In the genomic region with DNA sequence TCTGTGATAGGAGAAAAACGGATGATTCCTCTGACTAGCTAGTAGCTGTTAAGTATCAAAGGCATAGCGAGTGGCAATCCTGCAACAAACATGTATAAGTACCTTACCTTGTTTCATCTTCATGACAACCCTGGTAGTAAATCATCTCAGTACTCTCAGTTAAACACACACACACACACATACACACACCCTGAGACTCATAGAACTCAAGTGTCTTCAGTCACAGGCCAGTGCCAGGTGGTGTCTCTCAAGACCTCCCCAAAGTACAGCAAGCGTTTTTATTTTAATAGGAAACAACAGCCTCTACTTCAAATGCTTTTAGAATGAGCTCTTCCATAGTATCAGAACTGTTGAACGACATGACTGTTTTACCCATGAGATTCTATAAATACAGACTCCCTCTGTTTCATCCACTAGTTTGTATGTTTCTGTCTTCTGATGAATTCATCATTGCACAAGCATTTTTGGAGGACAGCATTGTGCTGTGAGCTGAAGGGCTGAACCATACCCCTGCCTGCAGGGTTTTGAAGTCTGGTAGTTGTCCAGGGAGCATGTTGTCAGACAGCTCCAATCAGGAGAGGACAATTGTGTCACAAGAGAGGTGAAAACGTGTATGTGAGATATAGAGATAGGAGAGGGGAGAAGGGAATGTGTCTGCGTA, we compare ENCODE assay signal across 14 cellular contexts.
DNase-seq lines count a peak whose midpoint lies in the region; ATAC-seq and TF ChIP-seq lines count a peak whose summit lies in the region.
"Had no signal": no experiment of that assay in that cellular context is flagged by ENCODE, and none has a peak within 500 bp of the region (broad histone marks: within the 10 kb centered on the region; RNA-seq: fewer than 3 reads in every experiment).

No MANE protein-coding gene starts in this region.

- WGBS in IMR-90 (ENCODE audit: extremely low coverage in 2 of 2, insufficient read length in 1 of 2), 2 experiments = 56% methylated on average over 2 of the region's 6 CpGs; no CpG with 5 or more reads in 1 of the 2 experiments

- TF ChIP-seq POLR2A in IMR-90 (IDR thresholded peaks at IDR 0.05; ENCODE audit: low read depth, low read length) = no peak

- no peak overlapping the region for H2AK9ac ChIP-seq in IMR-90 (replicated peaks; ENCODE audit: low read depth, low read length, poor library complexity)

- no peaks in the 10 kb centered on the region for H3K9me3 ChIP-seq in IMR-90 (ENCODE audit: control insufficient read depth, insufficient read depth, low read length)
- no peaks in the 10 kb centered on the region for H3K9me3 ChIP-seq in SU-DHL-6 (ENCODE audit: insufficient read depth, low read length)
- H3K9me3 ChIP-seq in left ventricle myocardium inferior (replicated peaks) = no peaks in the 10 kb centered on the region
- H3K9me3 ChIP-seq: Peyer's patch had no signal

- H2AFZ ChIP-seq in IMR-90 (replicated peaks; ENCODE audit: low read length, poor library complexity) (peak overlapping the region; percentile 15), SU-DHL-6 (ENCODE audit: low read depth, low read length, severe bottlenecking) (no peak overlapping the region)

- H4K91ac ChIP-seq in IMR-90 (ENCODE audit: insufficient read depth, low read depth, low read length) = peak overlapping the region; percentile 41

- no peaks in the 10 kb centered on the region for H3K79me1 ChIP-seq in IMR-90 (ENCODE audit: low read depth in 1 of 2, low read length in 2 of 2)

- peak overlapping the region; percentile 70 for H3K23ac ChIP-seq in IMR-90 (ENCODE audit: low read depth, low read length)

- TF ChIP-seq CTCF in AG10803 (conservative IDR thresholded peaks at IDR 0.05; ENCODE audit: low read length) = no peak
- no peak for TF ChIP-seq CTCF in IMR-90 (conservative IDR thresholded peaks at IDR 0.05; ENCODE audit: low read depth, low read length)
- no peak for TF ChIP-seq CTCF in SU-DHL-6 (IDR thresholded peaks at IDR 0.05; ENCODE audit: insufficient read depth, low read length, poor library complexity, severe bottlenecking)
- TF ChIP-seq CTCF in left ventricle myocardium inferior (IDR thresholded peaks at IDR 0.05; ENCODE audit: borderline replicate concordance) = no peak

- no peaks in the 10 kb centered on the region for H3K9me2 ChIP-seq in SU-DHL-6 (replicated peaks; ENCODE audit: insufficient read depth, low read length)

- H3K27ac ChIP-seq in IMR-90 (ENCODE audit: insufficient read depth, low read length) (peak overlapping the region; percentile 35; the same call in 1 of the 2 replicates), SU-DHL-6 (ENCODE audit: low read depth, low read length) (peak overlapping the region; percentile 99), left ventricle myocardium inferior (replicated peaks) (peak overlapping the region; percentile 91)
- H3K27ac ChIP-seq: Peyer's patch had no signal

- H2BK5ac ChIP-seq in IMR-90 (ENCODE audit: low read depth, low read length, poor library complexity, severe bottlenecking) = peak overlapping the region; percentile 64

- peak overlapping the region; percentile 88 for H2AK5ac ChIP-seq in IMR-90 (ENCODE audit: low read depth, low read length)

- CTCF ChIA-PET in IMR-90 (lab: Yijun Ruan, JAX) = interaction anchor here (0.7 to 1.6 kb wide), 2 partner anchors 132 to 199 kb away, joined by 3 to 5 read pairs; no protein-coding TSS in a partner anchor

- no peak overlapping the region for H3K9ac ChIP-seq in IMR-90 (ENCODE audit: low read depth, low read length)
- H3K9ac ChIP-seq in SU-DHL-6 (ENCODE audit: low read length) = peak overlapping the region; percentile 90

- H3K4me3 ChIP-seq in AG10803 (ENCODE audit: low read length) (no peak overlapping the region), IMR-90 (ENCODE audit: insufficient read depth, low read depth, low read length) (no peak overlapping the region), SU-DHL-6 (ENCODE audit: insufficient read depth, low read length, poor library complexity, severe bottlenecking) (peak overlapping the region; percentile 59), left ventricle myocardium inferior (no peak overlapping the region)
- H3K4me3 ChIP-seq: GM12878, Peyer's patch had no signal

- H3K4me2 ChIP-seq in IMR-90 (ENCODE audit: low read depth, low read length) (peak overlapping the region; percentile 53), SU-DHL-6 (ENCODE audit: low read depth, low read length, poor library complexity, severe bottlenecking) (peak overlapping the region; percentile 93)

- ATAC-seq in IMR-90 (ENCODE audit: low read depth) = peak; percentile 92
- no peak for ATAC-seq in stimulated activated memory B cell treated with anti-CD40 and anti-IgM and Interleukin-4, amounts not matched to agents 10 μg/mL and 1 μg/mL and 100 μg/mL, for 72 hours
- ATAC-seq: activated T-helper 17 cell treated with anti-CD3 and anti-CD28 coated beads, Interleukin-2, amount 50 U/mL, for 72 hours; GM12878; WTC11 had no signal

- POLR2A ChIA-PET in IMR-90 (lab: Charles Lee; ENCODE audit: unreplicated experiment) = no interaction called here

- no TSS peak for BruUV-seq in IMR-90 (replicated peaks; lab: Mats Ljungman, UMichigan)

- dilution Hi-C loops in IMR-90 (cut with HindIII; ENCODE audit: low sequenced_read_pairs, unreplicated experiment) = no loop called here

- H3K18ac ChIP-seq in IMR-90 (ENCODE audit: low read depth, low read length) = peak overlapping the region; percentile 12; the same call in 1 of the 2 replicates

- H3K4me1 Mint-ChIP-seq in stimulated activated memory B cell treated with anti-CD40 and anti-IgM and Interleukin-4, amounts not matched to agents 10 μg/mL and 1 μg/mL and 100 μg/mL, for 72 hours = peaks cover 19% of the 10 kb centered on the region
- H3K4me1 Mint-ChIP-seq: activated T-helper 17 cell treated with anti-CD3 and anti-CD28 coated beads, Interleukin-2, amount 50 U/mL, for 72 hours had no signal

- intact Hi-C loops in IMR-90 (cut with micrococcal nuclease) (no loop called here), left ventricle myocardium inferior (cut with micrococcal nuclease) (no loop called here)

- in situ Hi-C loops in IMR-90 (cut with MboI; ENCODE audit: low sequenced_read_pairs) = no loop called here

- peak overlapping the region; percentile 76 for H2BK120ac ChIP-seq in IMR-90 (ENCODE audit: low read depth, low read length)

- peaks cover 72% of the 10 kb centered on the region for H3F3A ChIP-seq in SU-DHL-6 (ENCODE audit: insufficient read depth)

- peak overlapping the region; percentile 79 for H2BK20ac ChIP-seq in IMR-90 (ENCODE audit: low read depth, low read length)

- H3K56ac ChIP-seq in IMR-90 (ENCODE audit: extremely low read depth, insufficient read depth, low read length) = no peak overlapping the region

- H3K4me3 Mint-ChIP-seq in stimulated activated memory B cell treated with anti-CD40 and anti-IgM and Interleukin-4, amounts not matched to agents 10 μg/mL and 1 μg/mL and 100 μg/mL, for 72 hours = no peak overlapping the region
- H3K4me3 Mint-ChIP-seq: activated T-helper 17 cell treated with anti-CD3 and anti-CD28 coated beads, Interleukin-2, amount 50 U/mL, for 72 hours; CD8-positive, alpha-beta memory T cell; WTC11 had no signal

- H3K4me1 ChIP-seq in IMR-90 (ENCODE audit: control insufficient read depth, insufficient read depth, low read length) = peaks cover 11% of the 10 kb centered on the region
- peaks cover 56% of the 10 kb centered on the region for H3K4me1 ChIP-seq in left ventricle myocardium inferior
- H3K4me1 ChIP-seq: Peyer's patch had no signal

- no peaks in the 10 kb centered on the region for H3K27me3 ChIP-seq in IMR-90 (ENCODE audit: control insufficient read depth, insufficient read depth, low read length)
- H3K27me3 ChIP-seq in SU-DHL-6 (ENCODE audit: low read length) = no peaks in the 10 kb centered on the region
- no peaks in the 10 kb centered on the region for H3K27me3 ChIP-seq in left ventricle myocardium inferior (ENCODE audit: low read depth)
- H3K27me3 ChIP-seq: Peyer's patch had no signal

- peak overlapping the region; percentile 79 for H3K4ac ChIP-seq in IMR-90 (ENCODE audit: low read depth, low read length)

- peak overlapping the region in 1 of 2 experiments; percentile 52; a peak in 1 of 4 replicates for H4K8ac ChIP-seq in IMR-90 (ENCODE audit: low read depth in 2 of 2, low read length in 2 of 2)

- H3K9me3 Mint-ChIP-seq in stimulated activated memory B cell treated with anti-CD40 and anti-IgM and Interleukin-4, amounts not matched to agents 10 μg/mL and 1 μg/mL and 100 μg/mL, for 72 hours = no peaks in the 10 kb centered on the region
- H3K9me3 Mint-ChIP-seq: activated T-helper 17 cell treated with anti-CD3 and anti-CD28 coated beads, Interleukin-2, amount 50 U/mL, for 72 hours; CD8-positive, alpha-beta memory T cell; WTC11 had no signal

- H3K36me3 Mint-ChIP-seq in stimulated activated memory B cell treated with anti-CD40 and anti-IgM and Interleukin-4, amounts not matched to agents 10 μg/mL and 1 μg/mL and 100 μg/mL, for 72 hours = no peaks in the 10 kb centered on the region
- H3K36me3 Mint-ChIP-seq: CD8-positive, alpha-beta memory T cell; WTC11 had no signal

- peak overlapping the region; percentile 63; the same call in 2 of the 3 replicates for H2BK15ac ChIP-seq in IMR-90 (ENCODE audit: low read depth, low read length)

- DNase-seq in AG10803 (ENCODE audit: low read depth) (peak; percentile 63), IMR-90 (peak; percentile 85), left ventricle myocardium inferior (no peak), anterior cingulate cortex (lab: John Stamatoyannopoulos, UW) (no peak), germinal center (ENCODE audit: low spot score) (no peak), NCI-H69 (lab: John Stamatoyannopoulos, UW) (no peak)
- DNase-seq: CD8-positive, alpha-beta memory T cell; NCI-H146; Peyer's patch had no signal

- no peaks in the 10 kb centered on the region for H3K36me3 ChIP-seq in IMR-90 (ENCODE audit: control insufficient read depth, insufficient read depth, low read length)
- no peaks in the 10 kb centered on the region for H3K36me3 ChIP-seq in SU-DHL-6 (ENCODE audit: low read length)
- no peaks in the 10 kb centered on the region for H3K36me3 ChIP-seq in left ventricle myocardium inferior
- H3K36me3 ChIP-seq: Peyer's patch had no signal

- H3K9me1 ChIP-seq in IMR-90 (ENCODE audit: insufficient read depth, low read length) = peaks cover 11% of the 10 kb centered on the region

- peaks cover 13% of the 10 kb centered on the region for H3K27me3 Mint-ChIP-seq in stimulated activated memory B cell treated with anti-CD40 and anti-IgM and Interleukin-4, amounts not matched to agents 10 μg/mL and 1 μg/mL and 100 μg/mL, for 72 hours
- H3K27me3 Mint-ChIP-seq: activated T-helper 17 cell treated with anti-CD3 and anti-CD28 coated beads, Interleukin-2, amount 50 U/mL, for 72 hours; CD8-positive, alpha-beta memory T cell had no signal

- H4K20me1 ChIP-seq in IMR-90 (ENCODE audit: insufficient read depth, low read length) (peaks cover 3% of the 10 kb centered on the region; the same call in 1 of the 2 replicates), SU-DHL-6 (ENCODE audit: low read depth, low read length) (no peaks in the 10 kb centered on the region)

- peak overlapping the region; percentile 58 for H3K14ac ChIP-seq in IMR-90 (replicated peaks; ENCODE audit: low read depth, low read length)

- no peak for TF ChIP-seq RAD21 in IMR-90 (IDR thresholded peaks at IDR 0.05; ENCODE audit: low read length)

- H3K27ac Mint-ChIP-seq in stimulated activated memory B cell treated with anti-CD40 and anti-IgM and Interleukin-4, amounts not matched to agents 10 μg/mL and 1 μg/mL and 100 μg/mL, for 72 hours = no peak overlapping the region
- H3K27ac Mint-ChIP-seq: activated T-helper 17 cell treated with anti-CD3 and anti-CD28 coated beads, Interleukin-2, amount 50 U/mL, for 72 hours; WTC11 had no signal

- H4K5ac ChIP-seq in IMR-90 (ENCODE audit: low read depth, low read length) = no peak overlapping the region

- peaks cover 28% of the 10 kb centered on the region for H3K79me2 ChIP-seq in SU-DHL-6 (ENCODE audit: insufficient read depth, low read length)

Comparison
In these comparisons a context has a peak if more than half of its experiments do, and no peak if none do; other contexts are left out.
1. DNase-seq: peak in AG10803 (single experiment) and IMR-90 (single experiment); none in left ventricle myocardium inferior (single experiment), anterior cingulate cortex (0 of 58), germinal center (single experiment) and NCI-H69 (single experiment).
2. H3K27ac ChIP-seq: peak in every context shown above with its lines; median percentile 99 in SU-DHL-6; 91 in left ventricle myocardium inferior; 35 in IMR-90.